1 cellular context compared by ENCODE assay signal in genomic region chr1:228089520-228090380, GRCh38.
TF ChIP-seq lines count a peak whose summit lies in the region.

No MANE protein-coding gene starts in this region.

TF ChIP-seq in WTC11, 78 proteins besides CTCF, POLR2A, EP300 and RAD21 (continued from another document):
- TF ChIP-seq AR (CRISPR knock-in tag; IDR thresholded peaks at IDR 0.05) (no peak), EMX1 (CRISPR knock-in tag; IDR thresholded peaks at IDR 0.05) (no peak), ARID4B (CRISPR knock-in tag; IDR thresholded peaks at IDR 0.05; ENCODE audit: borderline replicate concordance) (no peak), ZNF138 (CRISPR knock-in tag; conservative IDR thresholded peaks at IDR 0.05) (no peak), ZBTB43 (CRISPR knock-in tag; IDR thresholded peaks at IDR 0.05) (no peak), ZNF532 (CRISPR knock-in tag; IDR thresholded peaks at IDR 0.05; ENCODE audit: borderline replicate concordance) (no peak)
